ENCODE assay signal across 7 cellular contexts in genomic region chr17:51112303-51113222, GRCh38. TPM values are rescaled to one million over a fixed set of nuclear protein-coding genes. Genes with fewer than 3 reads are reported as not detected.
A peak's percentile ranks its signal among the peaks of the same experiment; 100 is the strongest.
DNase-seq lines count a peak whose midpoint lies in the region; ATAC-seq lines count a peak whose summit lies in the region.
"Not testable (repeated sequence)": the region's sequence is repeated elsewhere in the genome, so short reads cannot be mapped to it uniquely, and the experiment has no call there.

No MANE protein-coding gene starts in this region.

- not testable (repeated sequence) for H4K8ac ChIP-seq in trophoblast cell (ENCODE audit: low read depth, low read length)

- H3K9me3 ChIP-seq in adipocyte (ENCODE audit: control insufficient read depth, low read length); trophoblast cell (ENCODE audit: insufficient read depth, low read depth, low read length): not testable (repeated sequence)

- H3K27me3 ChIP-seq in adipocyte (replicated peaks; ENCODE audit: control insufficient read depth, insufficient read depth, low read length); trophoblast cell (ENCODE audit: insufficient read depth, low read length): not testable (repeated sequence)

- H3K9ac ChIP-seq in adipocyte (ENCODE audit: low read length); trophoblast cell (ENCODE audit: low read length): not testable (repeated sequence)

- H3K4me2 ChIP-seq in trophoblast cell (ENCODE audit: low read length): not testable (repeated sequence)

- H2BK12ac ChIP-seq in trophoblast cell (ENCODE audit: low read length): not testable (repeated sequence)

- not testable (repeated sequence) for H3K27ac ChIP-seq in trophoblast cell (ENCODE audit: low read depth, low read length)

- H3K4ac ChIP-seq in trophoblast cell (ENCODE audit: low read depth, low read length): peak overlapping the region; percentile 17

- not testable (repeated sequence) for H2AFZ ChIP-seq in trophoblast cell (ENCODE audit: insufficient read depth, low read length, poor library complexity)

- peaks cover 26% of the 10 kb centered on the region for H3K4me1 ChIP-seq in adipocyte (ENCODE audit: control insufficient read depth, insufficient read depth, low read length)
- not testable (repeated sequence) for H3K4me1 ChIP-seq in trophoblast cell (ENCODE audit: control insufficient read depth in 1 of 2, insufficient read depth in 2 of 2, low read length in 2 of 2)

- not testable (repeated sequence) for H2BK120ac ChIP-seq in trophoblast cell (ENCODE audit: insufficient read depth, low read length, poor library complexity)

- not testable (repeated sequence) for H4K91ac ChIP-seq in trophoblast cell (ENCODE audit: low read depth, low read length)

- peak; percentile 88 for ATAC-seq in left lobe of liver

- H3K23ac ChIP-seq in trophoblast cell (ENCODE audit: low read length): not testable (repeated sequence)

- not testable (repeated sequence) for H3K79me2 ChIP-seq in trophoblast cell (ENCODE audit: control insufficient read depth, insufficient read depth, low read length, poor library complexity)

- H2AK5ac ChIP-seq in trophoblast cell (ENCODE audit: low read length): not testable (repeated sequence)

- not testable (repeated sequence) for H3K36me3 ChIP-seq in adipocyte (ENCODE audit: control insufficient read depth, insufficient read depth, low read length, severe bottlenecking); trophoblast cell (ENCODE audit: control insufficient read depth in 1 of 2, insufficient read depth in 2 of 2, low read length in 2 of 2)

- not testable (repeated sequence) for H3K18ac ChIP-seq in trophoblast cell (ENCODE audit: low read length)

- not testable (repeated sequence) for H4K12ac ChIP-seq in trophoblast cell (ENCODE audit: low read depth, low read length)

- H3K79me1 ChIP-seq in trophoblast cell (ENCODE audit: low read length): not testable (repeated sequence)

- WGBS in trophoblast cell (ENCODE audit: extremely low coverage, insufficient coverage, insufficient read length): no CpG with 5 or more reads among the region's 16 CpGs

- not testable (repeated sequence) for H3K14ac ChIP-seq in trophoblast cell (ENCODE audit: low read length)

- DNase-seq in GM04504 (ENCODE audit: low read depth): peak; percentile 4
- peak; percentile 62 to 68 for DNase-seq in Kasumi-1 (lab: John Stamatoyannopoulos, UW)
- peak; percentile 75 for DNase-seq in NOMO-1 treated with dmso at 0.1 percent for 144 hours (lab: John Stamatoyannopoulos, UW; ENCODE audit: unreplicated experiment)
- peak; percentile 51 for DNase-seq in adipocyte (ENCODE audit: low read depth)
- peak; percentile 64 for DNase-seq in fibroblast of the conjunctiva (ENCODE audit: low read depth)
- DNase-seq in left lobe of liver (ENCODE audit: low spot score): peak; percentile 85
- peak; percentile 28 to 49 for DNase-seq in trophoblast cell

- H3K4me3 ChIP-seq in adipocyte (ENCODE audit: low read length); trophoblast cell (ENCODE audit: low read depth, low read length): not testable (repeated sequence)

- not testable (repeated sequence) for H2BK5ac ChIP-seq in trophoblast cell (ENCODE audit: low read depth, low read length, poor library complexity)

RNA-seq across cellular contexts. Expression of gene SPAG9, which starts 8.1 kb away (rescaled TPM):
- total RNA-seq in left lobe of liver: 36.5 TPM
- 77.3 and 82.1 TPM in 2 replicates for polyA plus RNA-seq in trophoblast cell (2013)

RNA-seq across cellular contexts. Expression of gene NME1, which starts 40.8 kb away (rescaled TPM):
- total RNA-seq in left lobe of liver: 51.9 TPM
- 98.3 and 105 TPM in 2 replicates for polyA plus RNA-seq in trophoblast cell (2013)

RNA-seq across cellular contexts. Expression of gene NME2, which starts 53.6 kb away (rescaled TPM):
- 178 TPM for total RNA-seq in left lobe of liver
- 956 and 974 TPM in 2 replicates for polyA plus RNA-seq in trophoblast cell (2013)

Comparison
In these comparisons a context has a peak if more than half of its experiments do, and no peak if none do; other contexts are left out.
1. DNase-seq: peak in every context shown above with its lines; median percentile 85 in left lobe of liver; 75 in NOMO-1 treated with dmso at 0.1 percent for 144 hours; 65 in Kasumi-1; 64 in fibroblast of the conjunctiva; 51 in adipocyte; 38 in trophoblast cell; 4 in GM04504.